8 cellular contexts compared by ENCODE assay signal in the genomic region with DNA sequence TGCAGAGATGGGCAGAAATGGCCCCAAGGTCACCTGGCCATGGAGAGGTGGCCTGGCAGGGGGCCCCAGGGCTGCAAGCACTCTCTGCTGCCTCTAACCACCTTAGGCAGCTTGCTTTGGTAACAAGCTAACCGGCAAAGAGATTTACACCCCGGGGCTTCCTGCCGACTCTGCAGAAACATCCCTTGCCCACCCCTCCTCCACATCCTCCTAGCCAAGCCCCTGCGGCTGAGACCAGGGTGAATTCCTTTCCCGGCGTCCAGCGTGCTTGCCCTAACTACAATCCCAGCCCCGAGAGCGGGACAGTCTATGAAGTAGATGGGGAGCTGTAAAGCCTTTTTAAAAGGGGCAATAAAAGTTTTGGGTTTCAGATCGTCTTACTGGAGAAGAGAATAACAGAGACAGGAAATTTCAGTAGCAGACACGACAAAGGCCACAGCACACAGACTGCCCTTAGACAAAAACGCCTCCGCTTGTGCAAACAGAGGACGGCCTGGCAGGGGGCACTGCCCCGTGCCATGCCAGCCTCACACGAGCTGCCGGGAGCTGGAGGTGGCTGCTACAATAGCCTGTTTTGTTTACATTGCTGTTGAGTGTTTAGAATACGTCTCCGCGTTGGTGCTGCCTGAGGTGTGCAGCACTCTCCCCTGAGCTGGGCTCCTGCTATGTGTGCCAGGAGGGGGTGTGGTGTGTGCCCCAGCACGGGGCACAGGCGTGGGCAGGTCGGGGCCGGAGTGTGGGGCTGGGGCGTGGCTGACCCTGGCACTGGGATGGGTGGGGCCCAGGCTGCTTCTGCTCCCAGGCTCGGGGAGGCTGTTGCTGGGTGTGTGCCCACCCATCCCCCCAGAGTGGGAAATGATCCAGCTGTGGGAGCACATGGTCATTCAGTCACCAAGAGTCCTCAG. TPM values are rescaled to one million over a fixed set of nuclear protein-coding genes. Genes with fewer than 3 reads are reported as not detected.
DNase-seq lines count a peak whose midpoint lies in the region; ATAC-seq lines count a peak whose summit lies in the region.

No MANE protein-coding gene starts in this region.

- H3K79me1 ChIP-seq in mesenchymal stem cell (replicated peaks; ENCODE audit: low read length, poor library complexity, severe bottlenecking): no peaks in the 10 kb centered on the region

- in situ Hi-C loops in KBM-7 (cut with MboI; ENCODE audit: low pct_unique_long_range_greater_than_20kb, low sequenced_read_pairs): no loop called here

- no peak overlapping the region for H2BK5ac ChIP-seq in mesenchymal stem cell (ENCODE audit: low read depth, low read length, poor library complexity, severe bottlenecking)

- H3K4me1 ChIP-seq in mesenchymal stem cell (ENCODE audit: control insufficient read depth, insufficient read depth, low read depth, low read length): peaks cover 39% of the 10 kb centered on the region

- H3K23ac ChIP-seq in mesenchymal stem cell (ENCODE audit: low read length in 2 of 2): peak overlapping the region in 1 of 2 experiments; percentile 14

- peak overlapping the region in 1 of 2 experiments; percentile 77 for H3K14ac ChIP-seq in mesenchymal stem cell (ENCODE audit: low read length in 2 of 2)

- peak overlapping the region; percentile 92 for H3K27ac Mint-ChIP-seq in activated naive CD8-positive, alpha-beta T cell treated with anti-CD3 and anti-CD28 coated beads, Interleukin-2, amount 10 ng/mL, durations not matched to agents 7 days and 5 days

- H3K4me3 ChIP-seq in mesenchymal stem cell (ENCODE audit: insufficient read depth in 1 of 2, low read depth in 1 of 2, low read length in 2 of 2): peak overlapping the region in 1 of 2 experiments; percentile 23

- peak overlapping the region; percentile 33 for H3K4me2 ChIP-seq in mesenchymal stem cell (ENCODE audit: low read length, poor library complexity, severe bottlenecking)

- ATAC-seq in activated naive CD8-positive, alpha-beta T cell treated with anti-CD3 and anti-CD28 coated beads, Interleukin-2, amount 10 ng/mL, durations not matched to agents 7 days and 5 days (ENCODE audit: low read depth): peak; percentile 73
- ATAC-seq in HG02840 (IDR thresholded peaks at IDR 0.05; ENCODE audit: low FRiP score, unreplicated experiment): no peak
- ATAC-seq in GM21786 (IDR thresholded peaks at IDR 0.05; ENCODE audit: unreplicated experiment): no peak

- H3K27me3 Mint-ChIP-seq in activated naive CD8-positive, alpha-beta T cell treated with anti-CD3 and anti-CD28 coated beads, Interleukin-2, amount 10 ng/mL, durations not matched to agents 7 days and 5 days: no peaks in the 10 kb centered on the region

- WGBS in mesenchymal stem cell: 10% methylated on average over 25 of the region's 26 CpGs

- no peak overlapping the region for H2AK5ac ChIP-seq in mesenchymal stem cell (ENCODE audit: low read length, severe bottlenecking)

- no peaks in the 10 kb centered on the region for H3K9me3 ChIP-seq in mesenchymal stem cell (ENCODE audit: control insufficient read depth, low read length)

- H3K27me3 ChIP-seq in mesenchymal stem cell (ENCODE audit: control insufficient read depth in 1 of 2, insufficient read depth in 1 of 2, low read length in 2 of 2): peaks cover 3 to 23% of the 10 kb centered on the region in 2 experiments

- peaks cover 8% of the 10 kb centered on the region for H3K4me1 Mint-ChIP-seq in activated naive CD8-positive, alpha-beta T cell treated with anti-CD3 and anti-CD28 coated beads, Interleukin-2, amount 10 ng/mL, durations not matched to agents 7 days and 5 days

- H3K36me3 ChIP-seq in mesenchymal stem cell (ENCODE audit: control insufficient read depth in 1 of 2, insufficient read depth in 2 of 2, low read depth in 1 of 2, low read length in 2 of 2): no peaks in the 10 kb centered on the region

- no peak overlapping the region for H3K9ac ChIP-seq in mesenchymal stem cell (ENCODE audit: low read length)

- peak overlapping the region; percentile 30 to 81 for H3K4ac ChIP-seq in mesenchymal stem cell (ENCODE audit: low read depth in 1 of 2, low read length in 2 of 2)

- H4K91ac ChIP-seq in mesenchymal stem cell (ENCODE audit: low read length): no peak overlapping the region

- H2BK120ac ChIP-seq in mesenchymal stem cell (ENCODE audit: low read depth, low read length): no peak overlapping the region

- peak overlapping the region; percentile 61 to 68 for H3K18ac ChIP-seq in mesenchymal stem cell (ENCODE audit: low read depth in 1 of 2, low read length in 2 of 2)

- DNase-seq in DMS153 treated with DMSO at 0.1 percent for 48 hours (lab: John Stamatoyannopoulos, UW; ENCODE audit: unreplicated experiment) (peak; percentile 95), NCI-H1105 (lab: John Stamatoyannopoulos, UW) (peak; percentile 80), mesenchymal stem cell (peak; percentile 27), SIG-M5 (lab: John Stamatoyannopoulos, UW) (no peak), KBM-7 (no peak)
- peak; percentile 55 for DNase-seq in activated naive CD8-positive, alpha-beta T cell treated with anti-CD3 and anti-CD28 coated beads, Interleukin-2, amount 10 ng/mL, durations not matched to agents 7 days and 5 days

- H2BK12ac ChIP-seq in mesenchymal stem cell (ENCODE audit: low read length in 2 of 2): peak overlapping the region in 1 of 2 experiments; percentile 21

- H3K4me3 Mint-ChIP-seq in activated naive CD8-positive, alpha-beta T cell treated with anti-CD3 and anti-CD28 coated beads, Interleukin-2, amount 10 ng/mL, durations not matched to agents 7 days and 5 days: peak overlapping the region; percentile 75

- peak overlapping the region; percentile 94 for H2BK15ac ChIP-seq in mesenchymal stem cell (ENCODE audit: low read depth, poor library complexity, severe bottlenecking)

- H3K9me3 Mint-ChIP-seq in activated naive CD8-positive, alpha-beta T cell treated with anti-CD3 and anti-CD28 coated beads, Interleukin-2, amount 10 ng/mL, durations not matched to agents 7 days and 5 days: no peaks in the 10 kb centered on the region

- peak overlapping the region; percentile 70 for H4K8ac ChIP-seq in mesenchymal stem cell (ENCODE audit: low read length)

- POLR2A ChIA-PET in activated naive CD8-positive, alpha-beta T cell treated with anti-CD3 and anti-CD28 coated beads, Interleukin-2, amount 10 ng/mL, durations not matched to agents 7 days and 5 days (lab: Charles Lee): interaction anchor here (0.9 to 1.2 kb wide), 3 partner anchors 30 to 161 kb away, joined by 3 to 4 read pairs (median 3); a partner anchor contains a TSS

- no peaks in the 10 kb centered on the region for H3K36me3 Mint-ChIP-seq in activated naive CD8-positive, alpha-beta T cell treated with anti-CD3 and anti-CD28 coated beads, Interleukin-2, amount 10 ng/mL, durations not matched to agents 7 days and 5 days

- no peak overlapping the region for H3K27ac ChIP-seq in mesenchymal stem cell (ENCODE audit: low read length, poor library complexity, severe bottlenecking)

- H2AFZ ChIP-seq in mesenchymal stem cell (ENCODE audit: low read depth, low read length): peak overlapping the region; percentile 34

RNA-seq across cellular contexts. Expression of a gene that starts 15.3 kb away (rescaled TPM):
- not detected for total RNA-seq in activated naive CD8-positive, alpha-beta T cell treated with anti-CD3 and anti-CD28 coated beads, Interleukin-2, amount 10 ng/mL, durations not matched to agents 7 days and 5 days
- polyA plus RNA-seq in mesenchymal stem cell (2013, experiment 1 of 2): not detected
- polyA plus RNA-seq in mesenchymal stem cell (2013, experiment 2 of 2): not detected

RNA-seq across cellular contexts. Expression of a gene that starts 25.1 kb away (rescaled TPM):
- total RNA-seq in activated naive CD8-positive, alpha-beta T cell treated with anti-CD3 and anti-CD28 coated beads, Interleukin-2, amount 10 ng/mL, durations not matched to agents 7 days and 5 days: under 1 TPM; 0.17 to 0.20 TPM
- polyA plus RNA-seq in mesenchymal stem cell (2013, experiment 1 of 2): 0.22 TPM
- 0.21 TPM for polyA plus RNA-seq in mesenchymal stem cell (2013, experiment 2 of 2)

RNA-seq across cellular contexts. Expression of a gene that starts 30.5 kb away (rescaled TPM):
- total RNA-seq in activated naive CD8-positive, alpha-beta T cell treated with anti-CD3 and anti-CD28 coated beads, Interleukin-2, amount 10 ng/mL, durations not matched to agents 7 days and 5 days: 1 to 10 TPM; 6.3 to 7.1 TPM
- 29.4 TPM for polyA plus RNA-seq in mesenchymal stem cell (2013, experiment 1 of 2)
- polyA plus RNA-seq in mesenchymal stem cell (2013, experiment 2 of 2): 28.2 TPM

RNA-seq across cellular contexts. Expression of a gene that starts 49.7 kb away (rescaled TPM):
- total RNA-seq in activated naive CD8-positive, alpha-beta T cell treated with anti-CD3 and anti-CD28 coated beads, Interleukin-2, amount 10 ng/mL, durations not matched to agents 7 days and 5 days: 1 to 10 TPM; 2.2 to 2.3 TPM
- polyA plus RNA-seq in mesenchymal stem cell (2013, experiment 1 of 2): 6.9 TPM
- 6.9 TPM for polyA plus RNA-seq in mesenchymal stem cell (2013, experiment 2 of 2)

Comparison
In these comparisons a context has a peak if more than half of its experiments do, and no peak if none do; other contexts are left out.
1. DNase-seq: peak in DMS153 treated with DMSO at 0.1 percent for 48 hours (single experiment), NCI-H1105 (single experiment), activated naive CD8-positive, alpha-beta T cell treated with anti-CD3 and anti-CD28 coated beads, Interleukin-2, amount 10 ng/mL, durations not matched to agents 7 days and 5 days (single experiment) and mesenchymal stem cell (single experiment); none in SIG-M5 (single experiment) and KBM-7 (single experiment).